In the genomic region with DNA sequence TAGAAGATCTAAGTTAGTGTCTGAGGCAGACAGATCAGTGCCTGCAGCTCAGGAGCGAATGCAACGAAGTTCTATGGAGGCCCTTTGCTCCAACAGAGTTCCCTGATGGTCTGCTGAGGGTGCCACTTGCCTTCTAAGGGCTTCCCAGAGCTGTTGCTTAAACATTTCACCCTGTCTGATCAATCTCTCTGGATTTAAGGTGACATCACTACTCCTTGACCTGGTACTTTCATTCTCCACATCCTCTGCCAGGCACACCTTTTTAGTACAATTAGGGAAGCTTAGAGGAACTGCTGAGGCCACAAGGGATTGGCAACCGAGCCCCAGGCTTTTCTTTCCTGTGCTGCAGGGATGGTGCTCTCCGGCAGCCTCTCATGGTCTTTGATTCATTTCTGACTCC, we compare ENCODE assay signal across 26 cellular contexts.
DNase-seq lines count a peak whose midpoint lies in the region; TF ChIP-seq lines count a peak whose summit lies in the region.
"Had no signal": no experiment of that assay in that cellular context is flagged by ENCODE, and none has a peak within 500 bp of the region (broad histone marks: within the 10 kb centered on the region; RNA-seq: fewer than 3 reads in every experiment).

No MANE protein-coding gene starts in this region.

- H2AK5ac ChIP-seq in trophoblast cell (ENCODE audit: low read length), result peak overlapping the region; percentile 2

- no peaks in the 10 kb centered on the region for H4K20me1 ChIP-seq in hepatocyte (ENCODE audit: insufficient read depth, poor library complexity, severe bottlenecking)

- H3K9ac ChIP-seq in trophoblast cell (ENCODE audit: low read length), result no peak overlapping the region

- H2BK5ac ChIP-seq in trophoblast cell (ENCODE audit: low read depth, low read length, poor library complexity), result peak overlapping the region; percentile 84

- H3K4ac ChIP-seq in trophoblast cell (ENCODE audit: low read depth, low read length), result peak overlapping the region; percentile 3

- H3K4me2 ChIP-seq in hepatocyte (no peak overlapping the region), trophoblast cell (ENCODE audit: low read length) (peak overlapping the region; percentile 18)

- CTCF ChIA-PET in activated naive CD4-positive, alpha-beta T cell treated with anti-CD3 and anti-CD28 coated beads, Interleukin-2, amount 10 ng/mL, durations not matched to agents 7 days and 5 days (lab: Charles Lee), result no interaction called here
- CTCF ChIA-PET in activated CD4-positive, alpha-beta memory T cell treated with anti-CD3 and anti-CD28 coated beads for 36 hours (lab: Charles Lee), result no interaction called here

- intact Hi-C loops in activated CD4-positive, alpha-beta memory T cell treated with anti-CD3 and anti-CD28 coated beads for 36 hours (cut with micrococcal nuclease), result no loop called here

- no peaks in the 10 kb centered on the region for H3K27me3 ChIP-seq in hepatocyte
- H3K27me3 ChIP-seq in trophoblast cell (ENCODE audit: insufficient read depth, low read length), result no peaks in the 10 kb centered on the region
- H3K27me3 ChIP-seq in WERI-Rb-1 (ENCODE audit: insufficient read depth, low read depth, severe bottlenecking), result no peaks in the 10 kb centered on the region
- H3K27me3 ChIP-seq: brain microvascular endothelial cell, esophagus muscularis mucosa, foreskin keratinocyte, left lung had no signal

- peak overlapping the region; percentile 89 for H2BK120ac ChIP-seq in trophoblast cell (ENCODE audit: insufficient read depth, low read length, poor library complexity)

- H3K36me3 ChIP-seq in hepatocyte (replicated peaks; ENCODE audit: insufficient read depth, low read depth), result no peaks in the 10 kb centered on the region
- no peaks in the 10 kb centered on the region for H3K36me3 ChIP-seq in trophoblast cell (ENCODE audit: control insufficient read depth in 1 of 2, insufficient read depth in 2 of 2, low read length in 2 of 2)
- H3K36me3 ChIP-seq in WERI-Rb-1, result no peaks in the 10 kb centered on the region
- H3K36me3 ChIP-seq: brain microvascular endothelial cell, esophagus muscularis mucosa, left lung had no signal

- H3K23ac ChIP-seq in trophoblast cell (ENCODE audit: low read length), result no peak overlapping the region

- H3K79me1 ChIP-seq in trophoblast cell (ENCODE audit: low read length), result peaks cover 43% of the 10 kb centered on the region

- H4K12ac ChIP-seq in trophoblast cell (ENCODE audit: low read depth, low read length), result no peak overlapping the region

- 84% methylated on average over 4 of the region's 4 CpGs for WGBS in hepatocyte (ENCODE audit: low lambda C conversion rate, missing lambda C conversion rate)
- no CpG with 5 or more reads among the region's 4 CpGs for WGBS in trophoblast cell (ENCODE audit: extremely low coverage, insufficient coverage, insufficient read length)

- H3K4me3 Mint-ChIP-seq in activated naive CD4-positive, alpha-beta T cell treated with anti-CD3 and anti-CD28 coated beads, Interleukin-2, amount 10 ng/mL, durations not matched to agents 7 days and 5 days, result no peak overlapping the region
- no peak overlapping the region for H3K4me3 Mint-ChIP-seq in activated CD4-positive, alpha-beta memory T cell treated with anti-CD3 and anti-CD28 coated beads for 36 hours
- no peak overlapping the region for H3K4me3 Mint-ChIP-seq in glutamatergic neuron (ENCODE audit: unreplicated experiment)
- H3K4me3 Mint-ChIP-seq: activated CD4-positive, alpha-beta T cell treated with anti-CD3 and anti-CD28 coated beads for 36 hours; activated T-cell treated with anti-CD3 and anti-CD28 coated beads, Interleukin-2, amount 50 U/mL, for 24 hours; naive thymus-derived CD4-positive, alpha-beta T cell had no signal

- H3K14ac ChIP-seq in trophoblast cell (ENCODE audit: low read length), result peak overlapping the region; percentile 58

- DNase-seq in hepatocyte (ENCODE audit: low spot score) (no peak), trophoblast cell (peak; percentile 47 to 52), WERI-Rb-1 (no peak), glutamatergic neuron (no peak)
- no peak for DNase-seq in activated naive CD4-positive, alpha-beta T cell treated with anti-CD3 and anti-CD28 coated beads, Interleukin-2, amount 10 ng/mL, durations not matched to agents 7 days and 5 days
- DNase-seq in activated CD4-positive, alpha-beta memory T cell treated with anti-CD3 and anti-CD28 coated beads for 36 hours, result no peak
- DNase-seq: activated CD4-positive, alpha-beta T cell treated with anti-CD3 and anti-CD28 coated beads for 36 hours; activated T-cell treated with anti-CD3 and anti-CD28 coated beads, Interleukin-2, amount 50 U/mL, for 24 hours; brain microvascular endothelial cell; DND-41; KG1; left lung; MM.1S; naive thymus-derived CD4-positive, alpha-beta T cell; NCI-H1417 treated with DMSO at 0.1 percent for 48 hours; NCI-H2081 treated with DMSO at 0.1 percent for 48 hours; NCI-H446 treated with DMSO at 0.1 percent for 48 hours; occipital lobe; stimulated activated CD4-positive, alpha-beta T cell treated with anti-CD3 and anti-CD28 coated beads, Interleukin-15, amount 100 ng/mL, for 24 hours; stimulated activated naive CD4-positive, alpha-beta T cell had no signal

- H2BK12ac ChIP-seq in trophoblast cell (ENCODE audit: low read length), result peak overlapping the region; percentile 75

- H2AFZ ChIP-seq in hepatocyte (no peak overlapping the region), trophoblast cell (ENCODE audit: insufficient read depth, low read length, poor library complexity) (no peak overlapping the region)

- peak overlapping the region; percentile 23 for H4K8ac ChIP-seq in trophoblast cell (ENCODE audit: low read depth, low read length)

- H3K79me2 ChIP-seq in hepatocyte (peaks cover 46% of the 10 kb centered on the region), trophoblast cell (ENCODE audit: control insufficient read depth, insufficient read depth, low read length, poor library complexity) (peaks cover 9% of the 10 kb centered on the region)

- H3K9me3 ChIP-seq in hepatocyte (ENCODE audit: low read depth), result no peaks in the 10 kb centered on the region
- no peaks in the 10 kb centered on the region for H3K9me3 ChIP-seq in trophoblast cell (ENCODE audit: insufficient read depth, low read depth, low read length)
- H3K9me3 ChIP-seq in WERI-Rb-1 (ENCODE audit: severe bottlenecking), result no peaks in the 10 kb centered on the region
- H3K9me3 ChIP-seq: esophagus muscularis mucosa, left lung had no signal

- peaks cover 10% of the 10 kb centered on the region for H3K4me1 Mint-ChIP-seq in activated naive CD4-positive, alpha-beta T cell treated with anti-CD3 and anti-CD28 coated beads, Interleukin-2, amount 10 ng/mL, durations not matched to agents 7 days and 5 days
- peaks cover 4% of the 10 kb centered on the region for H3K4me1 Mint-ChIP-seq in activated CD4-positive, alpha-beta memory T cell treated with anti-CD3 and anti-CD28 coated beads for 36 hours (ENCODE audit: low read depth)
- H3K4me1 Mint-ChIP-seq in glutamatergic neuron (ENCODE audit: low read depth, unreplicated experiment), result peaks cover 4% of the 10 kb centered on the region

- peak overlapping the region; percentile 85 for H4K91ac ChIP-seq in trophoblast cell (ENCODE audit: low read depth, low read length)

- no peaks in the 10 kb centered on the region for H3K36me3 Mint-ChIP-seq in activated naive CD4-positive, alpha-beta T cell treated with anti-CD3 and anti-CD28 coated beads, Interleukin-2, amount 10 ng/mL, durations not matched to agents 7 days and 5 days
- no peaks in the 10 kb centered on the region for H3K36me3 Mint-ChIP-seq in activated CD4-positive, alpha-beta memory T cell treated with anti-CD3 and anti-CD28 coated beads for 36 hours
- no peaks in the 10 kb centered on the region for H3K36me3 Mint-ChIP-seq in glutamatergic neuron (ENCODE audit: unreplicated experiment)

- POLR2A ChIA-PET in activated CD4-positive, alpha-beta memory T cell treated with anti-CD3 and anti-CD28 coated beads for 36 hours (lab: Charles Lee), result no interaction called here

- H3K4me3 ChIP-seq in hepatocyte (no peak overlapping the region), trophoblast cell (ENCODE audit: low read depth, low read length) (no peak overlapping the region), WERI-Rb-1 (ENCODE audit: low read depth, low read length) (no peak overlapping the region)
- H3K4me3 ChIP-seq: esophagus muscularis mucosa, left lung, SK-N-MC had no signal

- no peaks in the 10 kb centered on the region for H3K9me2 ChIP-seq in hepatocyte (replicated peaks; ENCODE audit: insufficient read depth)

- H3K9me3 Mint-ChIP-seq in activated naive CD4-positive, alpha-beta T cell treated with anti-CD3 and anti-CD28 coated beads, Interleukin-2, amount 10 ng/mL, durations not matched to agents 7 days and 5 days, result no peaks in the 10 kb centered on the region
- H3K9me3 Mint-ChIP-seq in activated CD4-positive, alpha-beta memory T cell treated with anti-CD3 and anti-CD28 coated beads for 36 hours, result no peaks in the 10 kb centered on the region
- H3K9me3 Mint-ChIP-seq in glutamatergic neuron (ENCODE audit: unreplicated experiment), result no peaks in the 10 kb centered on the region
- H3K9me3 Mint-ChIP-seq: activated T-cell treated with anti-CD3 and anti-CD28 coated beads, Interleukin-2, amount 50 U/mL, for 24 hours had no signal

- H3K18ac ChIP-seq in trophoblast cell (ENCODE audit: low read length), result peak overlapping the region; percentile 36

- TF ChIP-seq CTCF in hepatocyte (IDR thresholded peaks at IDR 0.05; ENCODE audit: poor library complexity) (no peak), WERI-Rb-1 (IDR thresholded peaks at IDR 0.05; ENCODE audit: low read depth, low read length) (no peak), glutamatergic neuron (IDR thresholded peaks at IDR 0.05; ENCODE audit: partially characterized antibody, unreplicated experiment) (no peak)

- peaks cover 8% of the 10 kb centered on the region for H3K27me3 Mint-ChIP-seq in activated naive CD4-positive, alpha-beta T cell treated with anti-CD3 and anti-CD28 coated beads, Interleukin-2, amount 10 ng/mL, durations not matched to agents 7 days and 5 days
- no peaks in the 10 kb centered on the region for H3K27me3 Mint-ChIP-seq in activated CD4-positive, alpha-beta memory T cell treated with anti-CD3 and anti-CD28 coated beads for 36 hours
- H3K27me3 Mint-ChIP-seq in glutamatergic neuron (ENCODE audit: unreplicated experiment), result peaks cover 2% of the 10 kb centered on the region
- H3K27me3 Mint-ChIP-seq: activated CD4-positive, alpha-beta T cell treated with anti-CD3 and anti-CD28 coated beads for 36 hours; activated T-cell treated with anti-CD3 and anti-CD28 coated beads, Interleukin-2, amount 50 U/mL, for 24 hours; naive thymus-derived CD4-positive, alpha-beta T cell had no signal

- H3K27ac ChIP-seq in angular gyrus (ENCODE audit: low read depth, low read length) (peak overlapping the region; percentile 96), hepatocyte (peak overlapping the region; percentile 1), trophoblast cell (ENCODE audit: low read depth, low read length) (peak overlapping the region; percentile 95), WERI-Rb-1 (no peak overlapping the region)
- H3K27ac ChIP-seq: brain microvascular endothelial cell, C4-2B, left lung, RWPE1, SK-N-MC had no signal

- peaks cover 47% of the 10 kb centered on the region for H3K4me1 ChIP-seq in hepatocyte (ENCODE audit: insufficient read depth)
- H3K4me1 ChIP-seq in trophoblast cell (ENCODE audit: control insufficient read depth in 1 of 2, insufficient read depth in 2 of 2, low read length in 2 of 2), result peaks cover 26 to 50% of the 10 kb centered on the region in 2 experiments

- H3K27ac Mint-ChIP-seq in activated naive CD4-positive, alpha-beta T cell treated with anti-CD3 and anti-CD28 coated beads, Interleukin-2, amount 10 ng/mL, durations not matched to agents 7 days and 5 days, result no peak overlapping the region
- H3K27ac Mint-ChIP-seq in activated CD4-positive, alpha-beta memory T cell treated with anti-CD3 and anti-CD28 coated beads for 36 hours, result no peak overlapping the region
- no peak overlapping the region for H3K27ac Mint-ChIP-seq in glutamatergic neuron (ENCODE audit: unreplicated experiment)
- H3K27ac Mint-ChIP-seq: activated CD4-positive, alpha-beta T cell treated with anti-CD3 and anti-CD28 coated beads for 36 hours; activated T-cell treated with anti-CD3 and anti-CD28 coated beads, Interleukin-2, amount 50 U/mL, for 24 hours; naive thymus-derived CD4-positive, alpha-beta T cell had no signal

Comparison
In these comparisons a context has a peak if more than half of its experiments do, and no peak if none do; other contexts are left out.
1. DNase-seq: peak in trophoblast cell (2 of 2); none in hepatocyte (single experiment), WERI-Rb-1 (single experiment), activated naive CD4-positive, alpha-beta T cell treated with anti-CD3 and anti-CD28 coated beads, Interleukin-2, amount 10 ng/mL, durations not matched to agents 7 days and 5 days (single experiment), activated CD4-positive, alpha-beta memory T cell treated with anti-CD3 and anti-CD28 coated beads for 36 hours (single experiment) and glutamatergic neuron (single experiment).